8 cellular contexts compared by ENCODE assay signal in the genomic region with DNA sequence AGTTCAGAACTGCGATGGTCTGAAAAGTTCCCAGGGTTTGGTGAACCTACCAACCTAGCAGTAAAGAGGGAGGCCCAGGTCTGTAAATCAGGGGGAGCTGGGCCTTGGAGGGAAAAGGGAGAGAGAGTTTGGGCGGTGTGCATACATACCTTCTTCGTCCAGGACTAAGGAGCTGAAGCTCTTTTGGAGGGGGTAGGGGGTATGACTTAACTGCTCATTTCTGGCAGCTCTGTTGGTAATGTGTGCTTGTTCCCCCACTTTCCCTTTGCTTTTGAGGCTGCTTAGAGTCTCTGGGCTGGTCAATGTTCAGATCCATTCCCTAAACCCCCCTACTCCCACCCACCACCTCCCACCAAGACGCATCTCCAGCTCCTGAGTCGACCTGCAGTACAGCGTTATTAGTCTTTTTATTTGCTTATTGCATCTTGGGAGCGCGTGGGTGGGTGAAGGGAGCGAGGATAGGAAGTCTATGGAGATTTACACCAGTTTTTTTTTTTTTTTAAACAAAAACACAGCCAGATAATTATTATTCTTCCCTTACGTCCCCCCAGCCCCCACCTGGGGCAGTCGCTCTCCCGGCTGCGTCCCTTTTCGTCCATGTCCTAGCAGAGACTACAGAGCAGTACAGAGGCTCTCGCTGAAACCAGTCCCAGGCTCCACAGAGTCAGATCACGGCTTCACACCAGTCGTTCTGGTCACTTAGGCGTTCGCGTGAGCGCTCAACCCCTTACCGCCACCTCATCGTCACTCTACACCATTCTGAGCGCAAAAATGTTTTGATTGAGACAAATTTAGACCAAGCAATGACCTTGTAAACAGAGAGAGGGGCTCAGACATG. TPM values are rescaled to one million over a fixed set of nuclear protein-coding genes. Genes with fewer than 3 reads are reported as not detected.
A peak's percentile ranks its signal among the peaks of the same experiment; 100 is the strongest.
DNase-seq lines count a peak whose midpoint lies in the region; TF ChIP-seq lines count a peak whose summit lies in the region.

No MANE protein-coding gene starts in this region.

- peak overlapping the region; percentile 89 for H3K27ac ChIP-seq in VCaP
- H3K27ac ChIP-seq in ovary = peak overlapping the region; percentile 90 to 94

- no peak for TF ChIP-seq CTCF in VCaP (conservative IDR thresholded peaks at IDR 0.05)
- TF ChIP-seq CTCF in fibroblast of villous mesenchyme (IDR thresholded peaks at IDR 0.05; ENCODE audit: insufficient read depth, low read depth, low read length) = no peak
- no peak for TF ChIP-seq CTCF in ovary (IDR thresholded peaks at IDR 0.05)

- TF ChIP-seq EP300 in ovary (IDR thresholded peaks at IDR 0.05) = no peak

- WGBS in ovary, 3 donors = 4 to 19% (median 8%) methylated on average over 24 of the region's 24 CpGs

- H3K9me3 ChIP-seq in ovary = no peaks in the 10 kb centered on the region

- H3K4me3 ChIP-seq in fibroblast of villous mesenchyme (ENCODE audit: low read depth, low read length) (peak overlapping the region; percentile 75), ovary (peak overlapping the region; percentile 51)

- TF ChIP-seq POLR2A in ovary (IDR thresholded peaks at IDR 0.05) = peak; percentile 19

- intact Hi-C loops in ovary (cut with DNase I) = loop anchor here in 1 of 4 donors (10.0 kb wide), 1 partner anchor 68 kb away; no protein-coding TSS in a partner anchor

- H3K36me3 ChIP-seq in ovary = no peaks in the 10 kb centered on the region

- DNase-seq in ELF-1 (ENCODE audit: low read depth, low spot score) (peak; percentile 57), fibroblast of villous mesenchyme (ENCODE audit: low read depth) (peak; percentile 54), ovary (peak in 4 of 5 donors; percentile 51 to 59 (median 55)), HuH-7 (ENCODE audit: low spot score) (no peak), SIG-M5 treated with dmso at 0.1 percent for 504 hours (lab: John Stamatoyannopoulos, UW; ENCODE audit: unreplicated experiment) (no peak)
- no peak for DNase-seq in stimulated activated CD4-positive, alpha-beta T cell treated with anti-CD3 and anti-CD28 coated beads, Interleukin-4, amount 100 ng/mL, for 4 hours
- DNase-seq in activated effector memory CD4-positive, alpha-beta T cell treated with Interleukin-2 at 50 U/mL for 16 hours = no peak

- no peaks in the 10 kb centered on the region for H3K27me3 ChIP-seq in ovary

- H3K4me1 ChIP-seq in ovary (ENCODE audit: insufficient read depth) = peaks cover 9% of the 10 kb centered on the region

RNA-seq across cellular contexts. Expression of a gene that starts 0.9 kb away (rescaled TPM):
- total RNA-seq in fibroblast of villous mesenchyme = under 0.01 and 0.32 TPM in 2 replicates
- 10 to 100 TPM in 5 of 7 donors, 1 to 10 TPM in 2; 2.4 to 44.1 (median 28.0) TPM for total RNA-seq in ovary
- polyA plus RNA-seq in ovary = 10 to 100 TPM; 16.3 to 27.7 TPM

RNA-seq across cellular contexts. Expression of a gene that starts 1.3 kb away (rescaled TPM):
- total RNA-seq in fibroblast of villous mesenchyme = 14.8 and 22.9 TPM in 2 replicates
- total RNA-seq in ovary = 10 to 100 TPM; 33.5 to 63.9 (median 43.9) TPM
- polyA plus RNA-seq in ovary = 10 to 100 TPM; 34.4 to 53.1 TPM

RNA-seq across cellular contexts. Expression of a gene that starts 11.8 kb away (rescaled TPM):
- total RNA-seq in fibroblast of villous mesenchyme (0.97 and 2.6 TPM in 2 replicates), ovary (10 to 100 TPM; 11.8 to 47.3 (median 36.8) TPM)
- 10 to 100 TPM; 29.8 to 36.7 TPM for polyA plus RNA-seq in ovary

RNA-seq across cellular contexts. Expression of a gene that starts 22.5 kb away (rescaled TPM):
- total RNA-seq in fibroblast of villous mesenchyme (6.4 and 6.9 TPM in 2 replicates), ovary (1 to 10 TPM; 1.7 to 4.6 (median 4.1) TPM)
- 1 to 10 TPM; 4.2 to 5.5 TPM for polyA plus RNA-seq in ovary

RNA-seq across cellular contexts. Expression of a gene that starts 23.3 kb away (rescaled TPM):
- 21.9 and 30.2 TPM in 2 replicates for total RNA-seq in fibroblast of villous mesenchyme
- 10 to 100 TPM; 29.6 to 82.4 (median 60.6) TPM for total RNA-seq in ovary
- polyA plus RNA-seq in ovary = 10 to 100 TPM; 53.5 to 75.7 TPM

Comparison
In these comparisons a context has a peak if more than half of its experiments do, and no peak if none do; other contexts are left out.
1. DNase-seq: peak in ELF-1 (single experiment), fibroblast of villous mesenchyme (single experiment) and ovary (4 of 5); none in HuH-7 (single experiment), stimulated activated CD4-positive, alpha-beta T cell treated with anti-CD3 and anti-CD28 coated beads, Interleukin-4, amount 100 ng/mL, for 4 hours (0 of 2), activated effector memory CD4-positive, alpha-beta T cell treated with Interleukin-2 at 50 U/mL for 16 hours (single experiment) and SIG-M5 treated with dmso at 0.1 percent for 504 hours (single experiment).